ENCODE assay signal across 18 cellular contexts in the genomic region with DNA sequence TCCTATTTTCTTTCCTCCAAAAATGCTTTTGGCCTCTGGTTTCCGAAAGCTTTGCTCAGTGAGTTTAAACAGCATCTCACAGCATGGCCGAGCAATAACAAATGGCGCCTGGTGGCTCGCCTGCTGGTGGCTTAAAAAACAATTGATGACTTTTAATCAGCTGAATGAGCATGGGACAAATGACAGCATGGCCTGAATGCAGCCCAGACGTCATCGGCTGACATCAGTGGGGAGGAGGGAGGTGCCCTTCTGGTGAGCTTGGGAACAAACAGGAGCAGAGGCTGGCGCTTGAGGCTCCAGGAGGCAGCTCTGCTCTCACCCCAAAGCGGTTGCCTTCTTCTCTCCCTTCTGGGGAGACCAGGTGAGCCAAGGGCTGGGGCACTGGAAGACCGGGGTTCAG.
DNase-seq lines count a peak whose midpoint lies in the region; ATAC-seq and TF ChIP-seq lines count a peak whose summit lies in the region.
"Had no signal": no experiment of that assay in that cellular context is flagged by ENCODE, and none has a peak within 500 bp of the region (broad histone marks: within the 10 kb centered on the region; RNA-seq: fewer than 3 reads in every experiment).

No MANE protein-coding gene starts in this region.

- no peak overlapping the region for H3K4me2 ChIP-seq in neuronal stem cell (ENCODE audit: insufficient read depth, low read length, poor library complexity, severe bottlenecking)

- H3K9me3 Mint-ChIP-seq in T-helper 2 cell treated with Interferon-gamma antibody and Interleukin-4, amounts not matched to agents 5 μg/mL and 100 μg/mL, for 36 hours, result no peaks in the 10 kb centered on the region
- H3K9me3 Mint-ChIP-seq: natural killer cell, T-cell had no signal

- H3K27ac ChIP-seq in ectodermal cell (ENCODE audit: insufficient read depth, low read depth, low read length, poor library complexity, severe bottlenecking) (peak overlapping the region; percentile 83), neuronal stem cell (replicated peaks; ENCODE audit: low read length) (peak overlapping the region; percentile 85), A673 (ENCODE audit: low read depth, low read length, poor library complexity, severe bottlenecking) (no peak overlapping the region)

- no peaks in the 10 kb centered on the region for H3K27me3 Mint-ChIP-seq in T-helper 17 cell
- H3K27me3 Mint-ChIP-seq in T-helper 2 cell treated with Interferon-gamma antibody and Interleukin-4, amounts not matched to agents 5 μg/mL and 100 μg/mL, for 36 hours (ENCODE audit: low read depth), result no peaks in the 10 kb centered on the region
- H3K27me3 Mint-ChIP-seq: CD4-positive, alpha-beta memory T cell had no signal

- no peaks in the 10 kb centered on the region for H3K36me3 Mint-ChIP-seq in T-helper 17 cell (ENCODE audit: low read depth)
- no peaks in the 10 kb centered on the region for H3K36me3 Mint-ChIP-seq in T-helper 2 cell treated with Interferon-gamma antibody and Interleukin-4, amounts not matched to agents 5 μg/mL and 100 μg/mL, for 36 hours (ENCODE audit: low read depth)
- H3K36me3 Mint-ChIP-seq: CD4-positive, alpha-beta memory T cell; natural killer cell; T-cell had no signal

- ATAC-seq in T-helper 17 cell (no peak), HG02610 (IDR thresholded peaks at IDR 0.05; ENCODE audit: unreplicated experiment) (no peak)
- ATAC-seq: HCT116, natural killer cell, Right ventricle myocardium inferior, T-cell had no signal

- no peak overlapping the region for H2BK15ac ChIP-seq in neuronal stem cell (ENCODE audit: low read length)

- POLR2A ChIA-PET in A673 (lab: Charles Lee; ENCODE audit: low non-redundant PET), result no interaction called here

- peaks cover 2% of the 10 kb centered on the region for H3K4me1 Mint-ChIP-seq in T-helper 17 cell
- peaks cover 8% of the 10 kb centered on the region for H3K4me1 Mint-ChIP-seq in T-helper 2 cell treated with Interferon-gamma antibody and Interleukin-4, amounts not matched to agents 5 μg/mL and 100 μg/mL, for 36 hours (ENCODE audit: low read depth)

- no peak overlapping the region for H2BK12ac ChIP-seq in neuronal stem cell (ENCODE audit: low read length)

- H4K8ac ChIP-seq in neuronal stem cell (ENCODE audit: low read depth, low read length), result no peak overlapping the region

- TF ChIP-seq CTCF in A673 (conservative IDR thresholded peaks at IDR 0.05; ENCODE audit: low read depth, low read length), result no peak

- no peak overlapping the region for H3K4ac ChIP-seq in neuronal stem cell (ENCODE audit: low read length)

- H2BK5ac ChIP-seq in neuronal stem cell (ENCODE audit: low read length), result no peak overlapping the region

- peak overlapping the region; percentile 59 for H2AFZ ChIP-seq in neuronal stem cell (ENCODE audit: low read length)

- CTCF ChIA-PET in A673 (lab: Charles Lee), result no interaction called here

- DNase-seq in C1 segment of cervical spinal cord (lab: John Stamatoyannopoulos, UW) (peak in 9 of 14 donors; percentile 4 to 57 (median 12)), T-helper 17 cell (no peak), neuronal stem cell (ENCODE audit: low spot score) (peak; percentile 62), NCI-H1105 (lab: John Stamatoyannopoulos, UW) (no peak), A673 (ENCODE audit: low spot score) (no peak)
- no peak for DNase-seq in T-helper 2 cell treated with Interferon-gamma antibody and Interleukin-4, amounts not matched to agents 5 μg/mL and 100 μg/mL, for 36 hours (ENCODE audit: low spot score)
- DNase-seq: activated T-cell treated with anti-CD3 and anti-CD28 coated beads for 4 hours; aorta; CD4-positive, alpha-beta memory T cell; islet precursor cell; natural killer cell; NCI-H2081; NCI-H510A treated with DMSO at 0.1 percent for 48 hours; T-cell had no signal

- H3K14ac ChIP-seq in neuronal stem cell (ENCODE audit: low read length), result no peak overlapping the region

- no peak overlapping the region for H3K9ac ChIP-seq in neuronal stem cell (ENCODE audit: low read depth, low read length, poor library complexity)

- no peaks in the 10 kb centered on the region for H3K9me3 ChIP-seq in T-helper 17 cell (ENCODE audit: control insufficient read depth, low read length, poor library complexity, severe bottlenecking)
- no peaks in the 10 kb centered on the region for H3K9me3 ChIP-seq in ectodermal cell (ENCODE audit: control insufficient read depth, low read length)
- peaks cover 0 to 1% of the 10 kb centered on the region in 2 donors for H3K9me3 ChIP-seq in neuronal stem cell (replicated peaks in 1 of 2; ENCODE audit: control insufficient read depth in 2 of 2, insufficient read depth in 1 of 2, low read depth in 1 of 2, low read length in 2 of 2)
- H3K9me3 ChIP-seq in A673 (ENCODE audit: low read depth, low read length, poor library complexity, severe bottlenecking), result no peaks in the 10 kb centered on the region

- H3K79me1 ChIP-seq in neuronal stem cell (ENCODE audit: low read depth, low read length), result no peaks in the 10 kb centered on the region

- H3K23ac ChIP-seq in neuronal stem cell (ENCODE audit: low read depth, low read length, poor library complexity), result no peak overlapping the region

- 16 to 21% methylated on average over 9 of the region's 9 CpGs for WGBS in ectodermal cell, 2 experiments
- no CpG with 5 or more reads among the region's 9 CpGs for WGBS in neuronal stem cell (ENCODE audit: extremely low coverage in 2 of 2, insufficient read length in 2 of 2, insufficient replicate concordance in 1 of 2), 2 donors

- peaks cover 24% of the 10 kb centered on the region for H3K4me1 ChIP-seq in ectodermal cell (ENCODE audit: control insufficient read depth, insufficient read depth, low read length)
- peaks cover 15 to 22% of the 10 kb centered on the region in 2 donors for H3K4me1 ChIP-seq in neuronal stem cell (ENCODE audit: control insufficient read depth in 2 of 2, insufficient read depth in 1 of 2, low read depth in 1 of 2, low read length in 2 of 2)
- peaks cover 7% of the 10 kb centered on the region for H3K4me1 ChIP-seq in A673 (ENCODE audit: insufficient read depth, low read length, poor library complexity, severe bottlenecking)

- no peak overlapping the region for H3K4me3 ChIP-seq in ectodermal cell (ENCODE audit: insufficient read depth, low read depth, low read length)
- H3K4me3 ChIP-seq in neuronal stem cell (ENCODE audit: low read length in 2 of 2), result no peak overlapping the region
- no peak overlapping the region for H3K4me3 ChIP-seq in A673 (ENCODE audit: low read depth, low read length, poor library complexity, severe bottlenecking)

- H4K91ac ChIP-seq in neuronal stem cell (ENCODE audit: low read depth, low read length, poor library complexity), result no peak overlapping the region

- intact Hi-C loops in A673 (cut with micrococcal nuclease; ENCODE audit: unreplicated experiment), result loop anchor here (10.0 kb wide), 2 partner anchors 363 to 453 kb away; no protein-coding TSS in a partner anchor

- H2BK120ac ChIP-seq in neuronal stem cell (ENCODE audit: low read depth, low read length), result no peak overlapping the region

- H3K36me3 ChIP-seq in ectodermal cell (ENCODE audit: control insufficient read depth, insufficient read depth, low read length) (no peaks in the 10 kb centered on the region), neuronal stem cell (replicated peaks in 1 of 2; ENCODE audit: control insufficient read depth in 2 of 2, insufficient read depth in 2 of 2, low read length in 2 of 2) (no peaks in the 10 kb centered on the region), A673 (ENCODE audit: insufficient read depth, low read length, poor library complexity, severe bottlenecking) (no peaks in the 10 kb centered on the region)

- no TSS peak for BruUV-seq in A673 (replicated peaks; lab: Mats Ljungman, UMichigan)

- H3K18ac ChIP-seq in neuronal stem cell (ENCODE audit: low read length), result no peak overlapping the region

- peak overlapping the region; percentile 56 for H3K27ac Mint-ChIP-seq in T-helper 17 cell
- no peak overlapping the region for H3K27ac Mint-ChIP-seq in T-helper 2 cell treated with Interferon-gamma antibody and Interleukin-4, amounts not matched to agents 5 μg/mL and 100 μg/mL, for 36 hours
- H3K27ac Mint-ChIP-seq: CD4-positive, alpha-beta memory T cell; natural killer cell; T-cell had no signal

- H3K27me3 ChIP-seq in ectodermal cell (ENCODE audit: control insufficient read depth, insufficient read depth, low read length, poor library complexity, severe bottlenecking), result no peaks in the 10 kb centered on the region
- no peaks in the 10 kb centered on the region for H3K27me3 ChIP-seq in neuronal stem cell (ENCODE audit: control insufficient read depth in 3 of 3, insufficient read depth in 3 of 3, low read depth in 1 of 3, low read length in 3 of 3)
- no peaks in the 10 kb centered on the region for H3K27me3 ChIP-seq in A673 (replicated peaks; ENCODE audit: insufficient read depth, low read depth, low read length, poor library complexity)

- no peak overlapping the region for H2AK5ac ChIP-seq in neuronal stem cell (ENCODE audit: low read depth, low read length)

- no peak overlapping the region for H3K4me3 Mint-ChIP-seq in T-helper 17 cell
- H3K4me3 Mint-ChIP-seq in T-helper 2 cell treated with Interferon-gamma antibody and Interleukin-4, amounts not matched to agents 5 μg/mL and 100 μg/mL, for 36 hours, result no peak overlapping the region
- H3K4me3 Mint-ChIP-seq: CD4-positive, alpha-beta memory T cell; natural killer cell; T-cell had no signal

Comparison
In these comparisons a context has a peak if more than half of its experiments do, and no peak if none do; other contexts are left out.
1. DNase-seq: peak in C1 segment of cervical spinal cord (9 of 14) and neuronal stem cell (single experiment); none in T-helper 17 cell (0 of 3), NCI-H1105 (single experiment), T-helper 2 cell treated with Interferon-gamma antibody and Interleukin-4, amounts not matched to agents 5 μg/mL and 100 μg/mL, for 36 hours (single experiment) and A673 (single experiment).